ENCODE assay signal across 2 cellular contexts in genomic region chr18:26875040-26875654, GRCh38.
A peak's percentile ranks its signal among the peaks of the same experiment; 100 is the strongest.
TF ChIP-seq lines count a peak whose summit lies in the region.

No MANE protein-coding gene starts in this region.

TF ChIP-seq in A549, 52 proteins besides CTCF, POLR2A, EP300 and RAD21:
- no peak for TF ChIP-seq REST (IDR thresholded peaks at IDR 0.05)
- TF ChIP-seq RCOR1 (IDR thresholded peaks at IDR 0.05; ENCODE audit: low read depth, low read length): no peak
- no peak for TF ChIP-seq HMGXB4 (CRISPR knock-in tag; IDR thresholded peaks at IDR 0.05; ENCODE audit: borderline replicate concordance)
- no peak for TF ChIP-seq EHF (CRISPR knock-in tag; IDR thresholded peaks at IDR 0.05)
- TF ChIP-seq RFX5 (IDR thresholded peaks at IDR 0.05): no peak

TF ChIP-seq in HepG2, 621 proteins besides CTCF, POLR2A, EP300 and RAD21 (continues in another document):
- peak; percentile 65 for TF ChIP-seq FOXA3 (CRISPR knock-in tag; IDR thresholded peaks at IDR 0.05)
- TF ChIP-seq CREB1 (IDR thresholded peaks at IDR 0.05): no peak
- peak; percentile 55; the same call in 1 of the 2 replicates for TF ChIP-seq CREB1 (CRISPR knock-in tag; IDR thresholded peaks at IDR 0.05)
- no peak for TF ChIP-seq ZBTB10 (CRISPR knock-in tag; IDR thresholded peaks at IDR 0.05; ENCODE audit: borderline replicate concordance)
- 0 out of 2 replicates have a peak, but pooled peaks have one; percentile 24 for TF ChIP-seq RXRB (CRISPR knock-in tag; IDR thresholded peaks at IDR 0.05; ENCODE audit: borderline replicate concordance)
- TF ChIP-seq CEBPG (CRISPR knock-in tag; IDR thresholded peaks at IDR 0.05): peak; percentile 94
- no peak for TF ChIP-seq ZUFSP (CRISPR knock-in tag; IDR thresholded peaks at IDR 0.05; ENCODE audit: borderline replicate concordance)
- no peak for TF ChIP-seq CERS6 (CRISPR knock-in tag; IDR thresholded peaks at IDR 0.05)
- no peak for TF ChIP-seq ZNF646 (CRISPR knock-in tag; IDR thresholded peaks at IDR 0.05)
- TF ChIP-seq AFF4 (CRISPR knock-in tag; IDR thresholded peaks at IDR 0.05): no peak
- no peak for TF ChIP-seq PRDM4 (CRISPR knock-in tag; IDR thresholded peaks at IDR 0.05; ENCODE audit: borderline replicate concordance)
- TF ChIP-seq ZNF264 (CRISPR knock-in tag; IDR thresholded peaks at IDR 0.05): peak; percentile 90; the same call in 1 of the 2 replicates
- peak; percentile 35; the same call in 1 of the 2 replicates for TF ChIP-seq ELF1 (CRISPR knock-in tag; IDR thresholded peaks at IDR 0.05)
- TF ChIP-seq ZNF576 (CRISPR knock-in tag; IDR thresholded peaks at IDR 0.05): no peak
- no peak for TF ChIP-seq MBNL3 (CRISPR knock-in tag; conservative IDR thresholded peaks at IDR 0.05)
- TF ChIP-seq HMG20A (CRISPR knock-in tag; IDR thresholded peaks at IDR 0.05; ENCODE audit: borderline replicate concordance): peak; percentile 62; the same call in 1 of the 2 replicates
- TF ChIP-seq NR2F6 (IDR thresholded peaks at IDR 0.05): no peak
- peak; percentile 20; the same call in 1 of the 2 replicates for TF ChIP-seq NR2F6 (CRISPR knock-in tag; IDR thresholded peaks at IDR 0.05)
- TF ChIP-seq THAP11 (CRISPR knock-in tag; IDR thresholded peaks at IDR 0.05): peak; percentile 51; the same call in 1 of the 2 replicates
- peak; percentile 69; the same call in 1 of the 2 replicates for TF ChIP-seq TRIM24 (CRISPR knock-in tag; IDR thresholded peaks at IDR 0.05)
- TF ChIP-seq RARA (CRISPR knock-in tag; IDR thresholded peaks at IDR 0.05): 0 out of 2 replicates have a peak, but pooled peaks have one; percentile 12
- TF ChIP-seq TBP (CRISPR knock-in tag; IDR thresholded peaks at IDR 0.05): no peak
- peak; percentile 99 for TF ChIP-seq IRF2 (CRISPR knock-in tag; IDR thresholded peaks at IDR 0.05)
- TF ChIP-seq ISL2 (CRISPR knock-in tag; IDR thresholded peaks at IDR 0.05): 0 out of 2 replicates have a peak, but pooled peaks have one; percentile 18
- no peak for TF ChIP-seq MXD3 (CRISPR knock-in tag; IDR thresholded peaks at IDR 0.05)
- no peak for TF ChIP-seq ZNF513 (CRISPR knock-in tag; conservative IDR thresholded peaks at IDR 0.05)
- no peak for TF ChIP-seq THRA (CRISPR knock-in tag; IDR thresholded peaks at IDR 0.05; ENCODE audit: borderline replicate concordance)
- TF ChIP-seq ZNF567 (CRISPR knock-in tag; IDR thresholded peaks at IDR 0.05; ENCODE audit: borderline replicate concordance): no peak
- TF ChIP-seq TEF (CRISPR knock-in tag; IDR thresholded peaks at IDR 0.05): peak; percentile 55; the same call in 1 of the 2 replicates
- TF ChIP-seq ZNF136 (CRISPR knock-in tag; IDR thresholded peaks at IDR 0.05; ENCODE audit: low read depth): no peak
